In the genomic region with DNA sequence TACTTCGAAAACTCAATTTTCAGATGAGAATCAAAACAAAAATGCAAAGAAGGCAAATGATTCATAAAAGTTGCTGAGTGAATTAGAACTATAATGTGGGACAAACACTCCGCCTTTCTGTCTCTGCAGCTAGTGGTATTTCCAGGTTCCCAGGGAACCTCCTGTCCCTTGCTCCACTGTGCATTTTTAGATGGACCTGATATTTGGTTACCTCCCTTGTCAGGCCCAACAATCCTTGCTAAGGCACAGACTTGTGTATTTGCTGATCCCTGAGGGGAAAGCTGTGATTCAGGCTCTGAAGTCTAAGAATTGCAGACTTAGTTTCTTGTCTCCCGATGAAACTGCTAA, we compare ENCODE assay signal across 20 cellular contexts.
DNase-seq lines count a peak whose midpoint lies in the region; ATAC-seq and TF ChIP-seq lines count a peak whose summit lies in the region.
"Had no signal": no experiment of that assay in that cellular context is flagged by ENCODE, and none has a peak within 500 bp of the region (broad histone marks: within the 10 kb centered on the region; RNA-seq: fewer than 3 reads in every experiment).

No MANE protein-coding gene starts in this region.

- DNase-seq in activated T-cell treated with anti-CD3 and anti-CD28 coated beads, Interleukin-2, amount 50 U/mL, for 72 hours = no peak
- no peak for DNase-seq in activated T-cell treated with anti-CD3 and anti-CD28 coated beads, Interleukin-2, amount 50 U/mL, for 1 hour
- peak; percentile 52 for DNase-seq in adipocyte (ENCODE audit: low read depth)
- no peak for DNase-seq in left ventricle myocardium superior
- DNase-seq in smooth muscle cell (lab: John Stamatoyannopoulos, UW; ENCODE audit: unreplicated experiment) = no peak
- DNase-seq in LoVo (ENCODE audit: low spot score) = no peak
- no peak for DNase-seq in CD8-positive, alpha-beta memory T cell
- DNase-seq in NCI-H2107 (lab: John Stamatoyannopoulos, UW) = no peak
- DNase-seq: activated CD4-positive, CD25-positive, alpha-beta regulatory T cell treated with anti-CD3 and anti-CD28 coated beads, Interleukin-2, amount 50 U/mL, for 72 hours; activated CD8-positive, alpha-beta memory T cell treated with anti-CD3 and anti-CD28 coated beads, Interleukin-2, amount 50 U/mL, for 4 hours; CD4-positive, alpha-beta T cell; effector CD8-positive, alpha-beta T cell; hypothalamus; KG1; pancreas; SHP77; stimulated activated CD4-positive, alpha-beta T cell treated with anti-CD3 and anti-CD28 coated beads, Interleukin-12 subunit alpha, Interleukin-12 subunit beta, amount 100 ng/mL, for 4 hours; stimulated activated naive B cell treated with anti-CD40 and anti-IgM and Interleukin-4, amounts not matched to agents 10 μg/mL and 1 μg/mL and 100 μg/mL, for 72 hours had no signal

- H3K79me2 ChIP-seq in smooth muscle cell (ENCODE audit: low read depth) = peaks cover 79% of the 10 kb centered on the region

- H3K9me3 ChIP-seq in adipocyte (ENCODE audit: control insufficient read depth, low read length) = no peaks in the 10 kb centered on the region
- no peaks in the 10 kb centered on the region for H3K9me3 ChIP-seq in smooth muscle cell (replicated peaks; ENCODE audit: low read depth)
- no peaks in the 10 kb centered on the region for H3K9me3 ChIP-seq in CD8-positive, alpha-beta memory T cell (ENCODE audit: low read length)
- H3K9me3 ChIP-seq: pancreas had no signal

- H3K27me3 Mint-ChIP-seq in activated T-cell treated with anti-CD3 and anti-CD28 coated beads, Interleukin-2, amount 50 U/mL, for 72 hours (ENCODE audit: low read depth) = peaks cover 5% of the 10 kb centered on the region
- H3K27me3 Mint-ChIP-seq in CD8-positive, alpha-beta memory T cell = no peaks in the 10 kb centered on the region
- H3K27me3 Mint-ChIP-seq: activated naive CD8-positive, alpha-beta T cell; CD4-positive, alpha-beta T cell; stimulated activated naive B cell treated with anti-CD40 and anti-IgM and Interleukin-4, amounts not matched to agents 10 μg/mL and 1 μg/mL and 100 μg/mL, for 72 hours had no signal

- H3K4me1 ChIP-seq in adipocyte (ENCODE audit: control insufficient read depth, insufficient read depth, low read length) (peaks cover 26% of the 10 kb centered on the region), smooth muscle cell (ENCODE audit: low read depth) (no peaks in the 10 kb centered on the region)
- peaks cover 2% of the 10 kb centered on the region for H3K4me1 ChIP-seq in CD8-positive, alpha-beta memory T cell (ENCODE audit: insufficient read depth, low read length)

- H3K36me3 ChIP-seq in adipocyte (ENCODE audit: control insufficient read depth, insufficient read depth, low read length, severe bottlenecking) (no peaks in the 10 kb centered on the region), smooth muscle cell (ENCODE audit: low read depth) (no peaks in the 10 kb centered on the region)
- no peaks in the 10 kb centered on the region for H3K36me3 ChIP-seq in CD8-positive, alpha-beta memory T cell (ENCODE audit: insufficient read depth, low read length)
- H3K36me3 ChIP-seq: cardiac muscle cell, pancreas had no signal

- H3K27ac Mint-ChIP-seq in activated T-cell treated with anti-CD3 and anti-CD28 coated beads, Interleukin-2, amount 50 U/mL, for 72 hours = no peak overlapping the region
- peak overlapping the region in 2 of 8 donors; percentile 67 to 75 for H3K27ac Mint-ChIP-seq in CD8-positive, alpha-beta memory T cell
- H3K27ac Mint-ChIP-seq: activated naive CD8-positive, alpha-beta T cell; CD4-positive, alpha-beta T cell; stimulated activated naive B cell treated with anti-CD40 and anti-IgM and Interleukin-4, amounts not matched to agents 10 μg/mL and 1 μg/mL and 100 μg/mL, for 72 hours had no signal

- peak overlapping the region; percentile 40 to 57 for H3K4me3 Mint-ChIP-seq in activated T-cell treated with anti-CD3 and anti-CD28 coated beads, Interleukin-2, amount 50 U/mL, for 72 hours
- H3K4me3 Mint-ChIP-seq in CD8-positive, alpha-beta memory T cell = no peak overlapping the region
- H3K4me3 Mint-ChIP-seq: activated naive CD8-positive, alpha-beta T cell; CD4-positive, alpha-beta T cell; stimulated activated naive B cell treated with anti-CD40 and anti-IgM and Interleukin-4, amounts not matched to agents 10 μg/mL and 1 μg/mL and 100 μg/mL, for 72 hours had no signal

- H3K4me3 ChIP-seq in adipocyte (ENCODE audit: low read length) (peak overlapping the region; percentile 50), smooth muscle cell (no peak overlapping the region)
- no peak overlapping the region for H3K4me3 ChIP-seq in CD8-positive, alpha-beta memory T cell (ENCODE audit: low read length)
- H3K4me3 ChIP-seq: cardiac muscle cell, pancreas had no signal

- ATAC-seq in activated T-cell treated with anti-CD3 and anti-CD28 coated beads, Interleukin-2, amount 50 U/mL, for 72 hours (replicated peaks in 1 of 2) = peak; percentile 63 to 89
- peak; percentile 47 for ATAC-seq in left ventricle myocardium superior
- ATAC-seq: stimulated activated naive B cell treated with anti-CD40 and anti-IgM and Interleukin-4, amounts not matched to agents 10 μg/mL and 1 μg/mL and 100 μg/mL, for 72 hours had no signal

- H2AFZ ChIP-seq in smooth muscle cell (ENCODE audit: low read depth) = no peak overlapping the region

- no peak for TF ChIP-seq CTCF in smooth muscle cell (IDR thresholded peaks at IDR 0.05; ENCODE audit: borderline replicate concordance, insufficient read depth, poor library complexity, severe bottlenecking)

- H3K4me1 Mint-ChIP-seq in activated T-cell treated with anti-CD3 and anti-CD28 coated beads, Interleukin-2, amount 50 U/mL, for 72 hours (ENCODE audit: low read depth) = peaks cover 44% of the 10 kb centered on the region
- H3K4me1 Mint-ChIP-seq in CD8-positive, alpha-beta memory T cell = peaks cover 3 to 25% (median 10%) of the 10 kb centered on the region in 3 donors

- POLR2A ChIA-PET in CD8-positive, alpha-beta memory T cell (lab: Charles Lee) = no interaction called here

- peaks cover 2% of the 10 kb centered on the region in 2 donors for H3K36me3 Mint-ChIP-seq in activated T-cell treated with anti-CD3 and anti-CD28 coated beads, Interleukin-2, amount 50 U/mL, for 72 hours (ENCODE audit: insufficient read depth in 2 of 2)
- peaks cover 0 to 10% (median 3%) of the 10 kb centered on the region in 3 donors for H3K36me3 Mint-ChIP-seq in CD8-positive, alpha-beta memory T cell

- peaks cover 7% of the 10 kb centered on the region for H3F3A ChIP-seq in smooth muscle cell (ENCODE audit: low read depth)

- peak overlapping the region; percentile 34 for H3K27ac ChIP-seq in smooth muscle cell (ENCODE audit: low read depth)
- no peak overlapping the region for H3K27ac ChIP-seq in CD8-positive, alpha-beta memory T cell (ENCODE audit: low read depth, low read length)
- H3K27ac ChIP-seq: cardiac muscle cell, pancreas had no signal

- no peaks in the 10 kb centered on the region for H3K27me3 ChIP-seq in adipocyte (replicated peaks; ENCODE audit: control insufficient read depth, insufficient read depth, low read length)
- no peaks in the 10 kb centered on the region for H3K27me3 ChIP-seq in smooth muscle cell (ENCODE audit: low read depth)
- no peaks in the 10 kb centered on the region for H3K27me3 ChIP-seq in CD8-positive, alpha-beta memory T cell (ENCODE audit: insufficient read depth, low read length, poor library complexity, severe bottlenecking)
- H3K27me3 ChIP-seq: cardiac muscle cell, pancreas had no signal

- peaks cover 54% of the 10 kb centered on the region for H4K20me1 ChIP-seq in smooth muscle cell (ENCODE audit: low read depth)

- CTCF ChIA-PET in CD8-positive, alpha-beta memory T cell (lab: Charles Lee) = no interaction called here

- H3K4me2 ChIP-seq in smooth muscle cell = no peak overlapping the region

- peak overlapping the region; percentile 38 for H3K9ac ChIP-seq in adipocyte (ENCODE audit: low read length)
- H3K9ac ChIP-seq in smooth muscle cell (ENCODE audit: low read depth) = no peak overlapping the region

- intact Hi-C loops in left ventricle myocardium superior (cut with micrococcal nuclease) = no loop called here

- no peaks in the 10 kb centered on the region for H3K9me3 Mint-ChIP-seq in activated T-cell treated with anti-CD3 and anti-CD28 coated beads, Interleukin-2, amount 50 U/mL, for 72 hours
- H3K9me3 Mint-ChIP-seq in CD8-positive, alpha-beta memory T cell = no peaks in the 10 kb centered on the region
- H3K9me3 Mint-ChIP-seq: stimulated activated naive B cell treated with anti-CD40 and anti-IgM and Interleukin-4, amounts not matched to agents 10 μg/mL and 1 μg/mL and 100 μg/mL, for 72 hours had no signal

- 84% methylated on average over 3 of the region's 3 CpGs for WGBS in smooth muscle cell (ENCODE audit: low lambda C conversion rate)

Comparison
In these comparisons a context has a peak if more than half of its experiments do, and no peak if none do; other contexts are left out.
1. H3K4me3 Mint-ChIP-seq: peak in activated T-cell treated with anti-CD3 and anti-CD28 coated beads, Interleukin-2, amount 50 U/mL, for 72 hours (2 of 2); none in CD8-positive, alpha-beta memory T cell (0 of 7).